In genomic region chr22:46931414-46931813, GRCh38 we compare ENCODE assay signal across 15 cellular contexts.
DNase-seq lines count a peak whose midpoint lies in the region; ATAC-seq, FAIRE-seq and TF ChIP-seq lines count a peak whose summit lies in the region.
"Had no signal": no experiment of that assay in that cellular context is flagged by ENCODE, and none has a peak within 500 bp of the region (broad histone marks: within the 10 kb centered on the region; RNA-seq: fewer than 3 reads in every experiment).

No MANE protein-coding gene starts in this region.

- FAIRE-seq in urothelium cell line (lab: Jason Lieb, UNC) = no peak
- FAIRE-seq: frontal cortex had no signal

- H3K4me1 Mint-ChIP-seq in stimulated activated naive CD8-positive, alpha-beta T cell treated with anti-CD3 and anti-CD28 coated beads, Interleukin-15, Interleukin-2, amounts not matched to agents 100 ng/mL and 50 ng/mL, for 24 hours (ENCODE audit: low read depth) = peaks cover 30% of the 10 kb centered on the region
- H3K4me1 Mint-ChIP-seq in stimulated activated naive CD8-positive, alpha-beta T cell treated with anti-CD3 and anti-CD28 coated beads, Interleukin-15, amount 100 ng/mL, for 72 hours = peaks cover 36% of the 10 kb centered on the region

- peak; percentile 22 for TF ChIP-seq CTCF in fibroblast of pulmonary artery (IDR thresholded peaks at IDR 0.05; ENCODE audit: low read length, missing control alignments)

- peaks cover 36% of the 10 kb centered on the region for H3K36me3 Mint-ChIP-seq in stimulated activated naive CD8-positive, alpha-beta T cell treated with anti-CD3 and anti-CD28 coated beads, Interleukin-15, Interleukin-2, amounts not matched to agents 100 ng/mL and 50 ng/mL, for 24 hours (ENCODE audit: low read depth)

- H3K27me3 Mint-ChIP-seq in stimulated activated naive CD8-positive, alpha-beta T cell treated with anti-CD3 and anti-CD28 coated beads, Interleukin-15, Interleukin-2, amounts not matched to agents 100 ng/mL and 50 ng/mL, for 24 hours = no peaks in the 10 kb centered on the region
- no peaks in the 10 kb centered on the region for H3K27me3 Mint-ChIP-seq in stimulated activated naive CD8-positive, alpha-beta T cell treated with anti-CD3 and anti-CD28 coated beads, Interleukin-15, amount 100 ng/mL, for 72 hours

- no peak for ATAC-seq in stimulated activated naive CD8-positive, alpha-beta T cell treated with anti-CD3 and anti-CD28 coated beads, Interleukin-15, amount 100 ng/mL, for 72 hours
- peak; percentile 65 for ATAC-seq in SK-N-SH treated with all-trans-retinoic acid at 6 μM for 48 hours
- no peak for ATAC-seq in GM18498 (IDR thresholded peaks at IDR 0.05; ENCODE audit: unreplicated experiment)

- no peak for DNase-seq in stimulated activated naive CD8-positive, alpha-beta T cell treated with anti-CD3 and anti-CD28 coated beads, Interleukin-15, amount 100 ng/mL, for 72 hours
- DNase-seq in fibroblast of pulmonary artery (ENCODE audit: low read depth) = peak; percentile 31
- peak; percentile 74 for DNase-seq in urothelium cell line (ENCODE audit: low spot score)
- no peak for DNase-seq in stimulated activated CD4-positive, alpha-beta T cell treated with anti-CD3 and anti-CD28 coated beads, Interleukin-2, amount 100 ng/mL, for 48 hours
- no peak for DNase-seq in midbrain (lab: John Stamatoyannopoulos, UW)
- DNase-seq: activated CD4-positive, alpha-beta T cell treated with anti-CD3 and anti-CD28 coated beads, Interleukin-2, amount 50 U/mL, for 4 hours; activated naive CD4-positive, alpha-beta T cell treated with Interleukin-2 at 50 U/mL for 16 hours; DND-41; NCI-H2081 treated with DMSO at 0.1 percent for 48 hours; nucleus accumbens had no signal

- H3K4me3 Mint-ChIP-seq in stimulated activated naive CD8-positive, alpha-beta T cell treated with anti-CD3 and anti-CD28 coated beads, Interleukin-15, Interleukin-2, amounts not matched to agents 100 ng/mL and 50 ng/mL, for 24 hours = no peak overlapping the region
- H3K4me3 Mint-ChIP-seq in stimulated activated naive CD8-positive, alpha-beta T cell treated with anti-CD3 and anti-CD28 coated beads, Interleukin-15, amount 100 ng/mL, for 72 hours = no peak overlapping the region

- no peak overlapping the region for H3K4me3 ChIP-seq in fibroblast of pulmonary artery (replicated peaks; ENCODE audit: low read depth, low read length)
- H3K4me3 ChIP-seq: coronary artery had no signal

- H3K27ac Mint-ChIP-seq in stimulated activated naive CD8-positive, alpha-beta T cell treated with anti-CD3 and anti-CD28 coated beads, Interleukin-15, Interleukin-2, amounts not matched to agents 100 ng/mL and 50 ng/mL, for 24 hours = peak overlapping the region; percentile 42
- no peak overlapping the region for H3K27ac Mint-ChIP-seq in stimulated activated naive CD8-positive, alpha-beta T cell treated with anti-CD3 and anti-CD28 coated beads, Interleukin-15, amount 100 ng/mL, for 72 hours

- H3K9me3 Mint-ChIP-seq in stimulated activated naive CD8-positive, alpha-beta T cell treated with anti-CD3 and anti-CD28 coated beads, Interleukin-15, Interleukin-2, amounts not matched to agents 100 ng/mL and 50 ng/mL, for 24 hours = no peaks in the 10 kb centered on the region
- no peaks in the 10 kb centered on the region for H3K9me3 Mint-ChIP-seq in stimulated activated naive CD8-positive, alpha-beta T cell treated with anti-CD3 and anti-CD28 coated beads, Interleukin-15, amount 100 ng/mL, for 72 hours

TF ChIP-seq in SK-N-SH treated with all-trans-retinoic acid at 6 μM for 48 hours, 23 proteins besides CTCF, POLR2A, EP300 and RAD21:
- TF ChIP-seq, protein P1, sequence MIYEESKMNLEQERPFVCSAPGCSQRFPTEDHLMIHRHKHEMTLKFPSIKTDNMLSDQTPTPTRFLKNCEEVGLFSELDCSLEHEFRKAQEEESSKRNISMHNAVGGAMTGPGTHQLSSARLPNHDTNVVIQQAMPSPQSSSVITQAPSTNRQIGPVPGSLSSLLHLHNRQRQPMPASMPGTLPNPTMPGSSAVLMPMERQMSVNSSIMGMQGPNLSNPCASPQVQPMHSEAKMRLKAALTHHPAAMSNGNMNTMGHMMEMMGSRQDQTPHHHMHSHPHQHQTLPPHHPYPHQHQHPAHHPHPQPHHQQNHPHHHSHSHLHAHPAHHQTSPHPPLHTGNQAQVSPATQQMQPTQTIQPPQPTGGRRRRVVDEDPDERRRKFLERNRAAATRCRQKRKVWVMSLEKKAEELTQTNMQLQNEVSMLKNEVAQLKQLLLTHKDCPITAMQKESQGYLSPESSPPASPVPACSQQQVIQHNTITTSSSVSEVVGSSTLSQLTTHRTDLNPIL (CRISPR knock-in tag; IDR thresholded peaks at IDR 0.05; ENCODE audit: low read depth) = no peak
- TF ChIP-seq TOX (CRISPR knock-in tag; IDR thresholded peaks at IDR 0.05; ENCODE audit: borderline replicate concordance) (no peak), SNAI2 (CRISPR knock-in tag; IDR thresholded peaks at IDR 0.05) (no peak), ZFP3 (CRISPR knock-in tag; IDR thresholded peaks at IDR 0.05) (no peak), CSDC2 (CRISPR knock-in tag; IDR thresholded peaks at IDR 0.05) (no peak), RARB (CRISPR knock-in tag; IDR thresholded peaks at IDR 0.05) (no peak), TCF4 (CRISPR knock-in tag; IDR thresholded peaks at IDR 0.05; ENCODE audit: borderline replicate concordance) (no peak), ZNF70 (CRISPR knock-in tag; IDR thresholded peaks at IDR 0.05) (no peak), TSHZ2 (CRISPR knock-in tag; IDR thresholded peaks at IDR 0.05) (no peak), ZFP30 (CRISPR knock-in tag; IDR thresholded peaks at IDR 0.05) (no peak), ZNF8 (CRISPR knock-in tag; IDR thresholded peaks at IDR 0.05) (no peak), ZNF565 (CRISPR knock-in tag; conservative IDR thresholded peaks at IDR 0.05; ENCODE audit: low read depth) (no peak), ESRRG (CRISPR knock-in tag; IDR thresholded peaks at IDR 0.05) (no peak), PPARA (CRISPR knock-in tag; IDR thresholded peaks at IDR 0.05; ENCODE audit: borderline replicate concordance) (no peak), GLIS3 (CRISPR knock-in tag; IDR thresholded peaks at IDR 0.05) (no peak), ARNTL (CRISPR knock-in tag; IDR thresholded peaks at IDR 0.05; ENCODE audit: borderline replicate concordance, low read depth) (no peak), BACH2 (CRISPR knock-in tag; IDR thresholded peaks at IDR 0.05; ENCODE audit: borderline replicate concordance) (no peak), OSR1 (CRISPR knock-in tag; IDR thresholded peaks at IDR 0.05) (no peak)
- TF ChIP-seq, protein P2, sequence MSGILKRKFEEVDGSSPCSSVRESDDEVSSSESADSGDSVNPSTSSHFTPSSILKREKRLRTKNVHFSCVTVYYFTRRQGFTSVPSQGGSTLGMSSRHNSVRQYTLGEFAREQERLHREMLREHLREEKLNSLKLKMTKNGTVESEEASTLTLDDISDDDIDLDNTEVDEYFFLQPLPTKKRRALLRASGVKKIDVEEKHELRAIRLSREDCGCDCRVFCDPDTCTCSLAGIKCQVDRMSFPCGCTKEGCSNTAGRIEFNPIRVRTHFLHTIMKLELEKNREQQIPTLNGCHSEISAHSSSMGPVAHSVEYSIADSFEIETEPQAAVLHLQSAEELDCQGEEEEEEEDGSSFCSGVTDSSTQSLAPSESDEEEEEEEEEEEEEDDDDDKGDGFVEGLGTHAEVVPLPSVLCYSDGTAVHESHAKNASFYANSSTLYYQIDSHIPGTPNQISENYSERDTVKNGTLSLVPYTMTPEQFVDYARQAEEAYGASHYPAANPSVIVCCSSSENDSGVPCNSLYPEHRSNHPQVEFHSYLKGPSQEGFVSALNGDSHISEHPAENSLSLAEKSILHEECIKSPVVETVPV (CRISPR knock-in tag; IDR thresholded peaks at IDR 0.05) = no peak
- TF ChIP-seq, protein P3, sequence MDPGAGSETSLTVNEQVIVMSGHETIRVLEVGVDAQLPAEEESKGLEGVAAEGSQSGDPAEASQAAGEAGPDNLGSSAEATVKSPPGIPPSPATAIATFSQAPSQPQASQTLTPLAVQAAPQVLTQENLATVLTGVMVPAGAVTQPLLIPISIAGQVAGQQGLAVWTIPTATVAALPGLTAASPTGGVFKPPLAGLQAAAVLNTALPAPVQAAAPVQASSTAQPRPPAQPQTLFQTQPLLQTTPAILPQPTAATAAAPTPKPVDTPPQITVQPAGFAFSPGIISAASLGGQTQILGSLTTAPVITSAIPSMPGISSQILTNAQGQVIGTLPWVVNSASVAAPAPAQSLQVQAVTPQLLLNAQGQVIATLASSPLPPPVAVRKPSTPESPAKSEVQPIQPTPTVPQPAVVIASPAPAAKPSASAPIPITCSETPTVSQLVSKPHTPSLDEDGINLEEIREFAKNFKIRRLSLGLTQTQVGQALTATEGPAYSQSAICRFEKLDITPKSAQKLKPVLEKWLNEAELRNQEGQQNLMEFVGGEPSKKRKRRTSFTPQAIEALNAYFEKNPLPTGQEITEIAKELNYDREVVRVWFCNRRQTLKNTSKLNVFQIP (CRISPR knock-in tag; IDR thresholded peaks at IDR 0.05; ENCODE audit: borderline replicate concordance, low read depth) = no peak

Comparison
In these comparisons a context has a peak if more than half of its experiments do, and no peak if none do; other contexts are left out.
1. DNase-seq: peak in fibroblast of pulmonary artery (single experiment) and urothelium cell line (single experiment); none in stimulated activated naive CD8-positive, alpha-beta T cell treated with anti-CD3 and anti-CD28 coated beads, Interleukin-15, amount 100 ng/mL, for 72 hours (0 of 2), stimulated activated CD4-positive, alpha-beta T cell treated with anti-CD3 and anti-CD28 coated beads, Interleukin-2, amount 100 ng/mL, for 48 hours (0 of 2) and midbrain (single experiment).